Comparison of ENCODE assay signal across 18 cellular contexts in the genomic region with DNA sequence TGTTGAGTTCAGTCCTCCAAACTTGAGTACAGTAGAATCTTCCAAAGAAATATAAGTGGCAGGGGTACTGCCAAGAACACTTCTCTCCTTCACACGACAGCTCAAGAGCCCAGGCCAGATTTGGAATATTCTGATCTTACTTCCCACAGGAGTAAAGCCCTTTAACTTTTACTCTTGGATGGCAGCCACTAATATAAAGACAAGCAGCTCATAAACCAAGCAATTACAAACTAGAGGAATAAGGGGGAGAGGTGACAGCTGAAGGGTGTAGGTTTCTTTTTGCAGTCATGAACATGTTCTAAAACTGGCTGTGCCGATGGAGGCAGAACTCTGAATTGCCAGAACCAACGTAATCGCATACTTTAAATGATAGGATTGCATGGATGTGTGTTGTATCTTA.
DNase-seq lines count a peak whose midpoint lies in the region; ATAC-seq and TF ChIP-seq lines count a peak whose summit lies in the region.
"Had no signal": no experiment of that assay in that cellular context is flagged by ENCODE, and none has a peak within 500 bp of the region (broad histone marks: within the 10 kb centered on the region; RNA-seq: fewer than 3 reads in every experiment).

No MANE protein-coding gene starts in this region.

- no peak overlapping the region for H3K4me3 Mint-ChIP-seq in CD8-positive, alpha-beta T cell
- no peak overlapping the region for H3K4me3 Mint-ChIP-seq in WTC11
- H3K4me3 Mint-ChIP-seq: CD8-positive, alpha-beta memory T cell; stimulated activated memory B cell treated with anti-CD40 and anti-IgM and Interleukin-4, amounts not matched to agents 10 μg/mL and 1 μg/mL and 100 μg/mL, for 72 hours had no signal

- no peak for DNase-seq in CD8-positive, alpha-beta T cell
- DNase-seq in WTC11 (ENCODE audit: low spot score) (no peak), right cardiac atrium (no peak), BE2C (no peak)
- DNase-seq: ACHN; activated naive CD4-positive, alpha-beta T cell; CD8-positive, alpha-beta memory T cell; glutamatergic neuron; midbrain; NCI-H446 treated with DMSO at 0.1 percent for 48 hours; stimulated activated CD4-positive, alpha-beta T cell treated with anti-CD3 and anti-CD28 coated beads, Interleukin-12 subunit alpha, Interleukin-12 subunit beta, amount 100 ng/mL, for 4 hours; T-helper 2 cell had no signal

- intact Hi-C loops in CD8-positive, alpha-beta T cell (cut with DNase I, micrococcal nuclease), result loop anchor here in 1 of 2 experiments (5.0 kb wide), 1 partner anchor 1102 kb away; no protein-coding TSS in a partner anchor
- intact Hi-C loops in right cardiac atrium (cut with DNase I), result no loop called here

- peak overlapping the region; percentile 5 for H3K27ac Mint-ChIP-seq in CD8-positive, alpha-beta T cell
- 0 out of 2 replicates have a peak overlapping the region, but pooled peaks have one; percentile 28 for H3K27ac Mint-ChIP-seq in WTC11
- H3K27ac Mint-ChIP-seq: stimulated activated memory B cell treated with anti-CD40 and anti-IgM and Interleukin-4, amounts not matched to agents 10 μg/mL and 1 μg/mL and 100 μg/mL, for 72 hours had no signal

- CTCF ChIA-PET in CD8-positive, alpha-beta T cell (lab: Charles Lee), result no interaction called here
- CTCF ChIA-PET in WTC11 (lab: Charles Lee), result interaction anchor here (3.2 kb wide), 1 partner anchor 25 kb away, joined by 21 read pairs; no protein-coding TSS in a partner anchor

- WGBS in right cardiac atrium, result 35% methylated on average over 4 of the region's 4 CpGs

- no peaks in the 10 kb centered on the region for H3K9me3 ChIP-seq in CD8-positive, alpha-beta T cell (ENCODE audit: low read length)
- no peaks in the 10 kb centered on the region for H3K9me3 ChIP-seq in right cardiac atrium (ENCODE audit: control insufficient read depth, low read length)
- H3K9me3 ChIP-seq in BE2C, result no peaks in the 10 kb centered on the region

- POLR2A ChIA-PET in CD8-positive, alpha-beta T cell (lab: Charles Lee), result no interaction called here
- POLR2A ChIA-PET in WTC11 (lab: Charles Lee), result no interaction called here

- H3K27me3 ChIP-seq in CD8-positive, alpha-beta T cell (ENCODE audit: insufficient read depth, low read length), result no peaks in the 10 kb centered on the region
- H3K27me3 ChIP-seq in right cardiac atrium (ENCODE audit: control insufficient read depth, insufficient read depth) (no peaks in the 10 kb centered on the region), rectal smooth muscle tissue (ENCODE audit: control insufficient read depth, insufficient read depth, low read length) (no peaks in the 10 kb centered on the region), BE2C (no peaks in the 10 kb centered on the region)

- H3K4me1 ChIP-seq in CD8-positive, alpha-beta T cell (ENCODE audit: insufficient read depth, low read length), result no peaks in the 10 kb centered on the region
- H3K4me1 ChIP-seq in right cardiac atrium (ENCODE audit: control insufficient read depth, insufficient read depth, low read length) (no peaks in the 10 kb centered on the region), rectal smooth muscle tissue (ENCODE audit: control insufficient read depth, insufficient read depth, low read length) (peaks cover 26% of the 10 kb centered on the region), BE2C (no peaks in the 10 kb centered on the region)

- H3K4me1 Mint-ChIP-seq in CD8-positive, alpha-beta T cell (ENCODE audit: low read depth), result no peaks in the 10 kb centered on the region
- peaks cover 41% of the 10 kb centered on the region for H3K4me1 Mint-ChIP-seq in WTC11
- H3K4me1 Mint-ChIP-seq: CD8-positive, alpha-beta memory T cell had no signal

- TF ChIP-seq CTCF in CD8-positive, alpha-beta T cell (IDR thresholded peaks at IDR 0.05), result no peak
- no peak for TF ChIP-seq CTCF in WTC11 (IDR thresholded peaks at IDR 0.05)
- TF ChIP-seq CTCF in BE2C (IDR thresholded peaks at IDR 0.05; ENCODE audit: low read depth, low read length), result no peak

- H3K9ac ChIP-seq in rectal smooth muscle tissue (ENCODE audit: low read length), result no peak overlapping the region

- H3K36me3 ChIP-seq in CD8-positive, alpha-beta T cell (ENCODE audit: insufficient read depth, low read length), result no peaks in the 10 kb centered on the region
- no peaks in the 10 kb centered on the region for H3K36me3 ChIP-seq in rectal smooth muscle tissue (ENCODE audit: control insufficient read depth, insufficient read depth, low read length)
- no peaks in the 10 kb centered on the region for H3K36me3 ChIP-seq in BE2C

- no peak overlapping the region for H3K27ac ChIP-seq in CD8-positive, alpha-beta T cell (ENCODE audit: low read depth, low read length)
- H3K27ac ChIP-seq in right cardiac atrium (ENCODE audit: low read length), result peak overlapping the region; percentile 45
- peak overlapping the region; percentile 24 for H3K27ac ChIP-seq in rectal smooth muscle tissue (ENCODE audit: low read depth, low read length)
- H3K27ac ChIP-seq: epithelial cell of prostate had no signal

- ATAC-seq in CD8-positive, alpha-beta T cell, result no peak
- no peak for ATAC-seq in WTC11
- ATAC-seq in right cardiac atrium, result peak; percentile 32 to 44
- no peak for ATAC-seq in HG03571 (IDR thresholded peaks at IDR 0.05; ENCODE audit: unreplicated experiment)
- no peak for ATAC-seq in HG02759 (IDR thresholded peaks at IDR 0.05; ENCODE audit: unreplicated experiment)
- no peak for ATAC-seq in HG02870 (IDR thresholded peaks at IDR 0.05; ENCODE audit: unreplicated experiment)
- ATAC-seq: stimulated activated memory B cell treated with anti-CD40 and anti-IgM and Interleukin-4, amounts not matched to agents 10 μg/mL and 1 μg/mL and 100 μg/mL, for 72 hours had no signal

- no peak overlapping the region for H3K4me3 ChIP-seq in CD8-positive, alpha-beta T cell (ENCODE audit: low read depth, low read length)
- H3K4me3 ChIP-seq in right cardiac atrium (ENCODE audit: low read length) (no peak overlapping the region), rectal smooth muscle tissue (ENCODE audit: low read length) (no peak overlapping the region), BE2C (ENCODE audit: low read depth, low read length) (no peak overlapping the region)

- H3K27me3 Mint-ChIP-seq in CD8-positive, alpha-beta T cell (ENCODE audit: low read depth), result no peaks in the 10 kb centered on the region
- H3K27me3 Mint-ChIP-seq in WTC11 (ENCODE audit: low read depth), result no peaks in the 10 kb centered on the region
- H3K27me3 Mint-ChIP-seq: CD8-positive, alpha-beta memory T cell; stimulated activated memory B cell treated with anti-CD40 and anti-IgM and Interleukin-4, amounts not matched to agents 10 μg/mL and 1 μg/mL and 100 μg/mL, for 72 hours had no signal

- H3K36me3 Mint-ChIP-seq in CD8-positive, alpha-beta T cell, result peaks cover 34% of the 10 kb centered on the region
- peaks cover 1% of the 10 kb centered on the region for H3K36me3 Mint-ChIP-seq in WTC11
- H3K36me3 Mint-ChIP-seq: stimulated activated memory B cell treated with anti-CD40 and anti-IgM and Interleukin-4, amounts not matched to agents 10 μg/mL and 1 μg/mL and 100 μg/mL, for 72 hours had no signal

- no peaks in the 10 kb centered on the region for H3K9me3 Mint-ChIP-seq in CD8-positive, alpha-beta T cell
- no peaks in the 10 kb centered on the region for H3K9me3 Mint-ChIP-seq in WTC11
- H3K9me3 Mint-ChIP-seq: CD8-positive, alpha-beta memory T cell had no signal

TF ChIP-seq in WTC11, 78 proteins besides CTCF, POLR2A, EP300 and RAD21 (continues in another document):
- TF ChIP-seq NR1H2 (CRISPR knock-in tag; IDR thresholded peaks at IDR 0.05) (no peak), PRRX2 (CRISPR knock-in tag; IDR thresholded peaks at IDR 0.05) (no peak), NFYB (CRISPR knock-in tag; conservative IDR thresholded peaks at IDR 0.05; ENCODE audit: low read depth) (no peak), EMX1 (CRISPR knock-in tag; IDR thresholded peaks at IDR 0.05) (no peak), MLX (CRISPR knock-in tag; IDR thresholded peaks at IDR 0.05) (no peak)
- TF ChIP-seq, protein P1, sequence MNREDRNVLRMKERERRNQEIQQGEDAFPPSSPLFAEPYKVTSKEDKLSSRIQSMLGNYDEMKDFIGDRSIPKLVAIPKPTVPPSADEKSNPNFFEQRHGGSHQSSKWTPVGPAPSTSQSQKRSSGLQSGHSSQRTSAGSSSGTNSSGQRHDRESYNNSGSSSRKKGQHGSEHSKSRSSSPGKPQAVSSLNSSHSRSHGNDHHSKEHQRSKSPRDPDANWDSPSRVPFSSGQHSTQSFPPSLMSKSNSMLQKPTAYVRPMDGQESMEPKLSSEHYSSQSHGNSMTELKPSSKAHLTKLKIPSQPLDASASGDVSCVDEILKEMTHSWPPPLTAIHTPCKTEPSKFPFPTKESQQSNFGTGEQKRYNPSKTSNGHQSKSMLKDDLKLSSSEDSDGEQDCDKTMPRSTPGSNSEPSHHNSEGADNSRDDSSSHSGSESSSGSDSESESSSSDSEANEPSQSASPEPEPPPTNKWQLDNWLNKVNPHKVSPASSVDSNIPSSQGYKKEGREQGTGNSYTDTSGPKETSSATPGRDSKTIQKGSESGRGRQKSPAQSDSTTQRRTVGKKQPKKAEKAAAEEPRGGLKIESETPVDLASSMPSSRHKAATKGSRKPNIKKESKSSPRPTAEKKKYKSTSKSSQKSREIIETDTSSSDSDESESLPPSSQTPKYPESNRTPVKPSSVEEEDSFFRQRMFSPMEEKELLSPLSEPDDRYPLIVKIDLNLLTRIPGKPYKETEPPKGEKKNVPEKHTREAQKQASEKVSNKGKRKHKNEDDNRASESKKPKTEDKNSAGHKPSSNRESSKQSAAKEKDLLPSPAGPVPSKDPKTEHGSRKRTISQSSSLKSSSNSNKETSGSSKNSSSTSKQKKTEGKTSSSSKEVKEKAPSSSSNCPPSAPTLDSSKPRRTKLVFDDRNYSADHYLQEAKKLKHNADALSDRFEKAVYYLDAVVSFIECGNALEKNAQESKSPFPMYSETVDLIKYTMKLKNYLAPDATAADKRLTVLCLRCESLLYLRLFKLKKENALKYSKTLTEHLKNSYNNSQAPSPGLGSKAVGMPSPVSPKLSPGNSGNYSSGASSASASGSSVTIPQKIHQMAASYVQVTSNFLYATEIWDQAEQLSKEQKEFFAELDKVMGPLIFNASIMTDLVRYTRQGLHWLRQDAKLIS (CRISPR knock-in tag; IDR thresholded peaks at IDR 0.05; ENCODE audit: borderline replicate concordance), result no peak

Comparison
In these comparisons a context has a peak if more than half of its experiments do, and no peak if none do; other contexts are left out.
1. ATAC-seq: peak in right cardiac atrium (2 of 2); none in CD8-positive, alpha-beta T cell (single experiment), WTC11 (single experiment), HG03571 (single experiment), HG02759 (single experiment) and HG02870 (single experiment).